28 cellular contexts compared by ENCODE assay signal in genomic region chr10:84088626-84089025, GRCh38. TPM values are rescaled to one million over a fixed set of nuclear protein-coding genes. Genes with fewer than 3 reads are reported as not detected.
A peak's percentile ranks its signal among the peaks of the same experiment; 100 is the strongest.
DNase-seq lines count a peak whose midpoint lies in the region; ATAC-seq and TF ChIP-seq lines count a peak whose summit lies in the region.
"Had no signal": no experiment of that assay in that cellular context is flagged by ENCODE, and none has a peak within 500 bp of the region (broad histone marks: within the 10 kb centered on the region; RNA-seq: fewer than 3 reads in every experiment).

No MANE protein-coding gene starts in this region.

- H3K36me3 Mint-ChIP-seq in natural killer cell (no peaks in the 10 kb centered on the region), GM23338 (ENCODE audit: low read depth) (no peaks in the 10 kb centered on the region)

- no peak for TF ChIP-seq POLR2A in thyroid gland (IDR thresholded peaks at IDR 0.05)

- H3K27me3 ChIP-seq in right atrium auricular region = no peaks in the 10 kb centered on the region
- H3K27me3 ChIP-seq in thyroid gland = no peaks in the 10 kb centered on the region
- H3K27me3 ChIP-seq in GM23338 (ENCODE audit: insufficient read depth) = no peaks in the 10 kb centered on the region
- H3K27me3 ChIP-seq: cardiac muscle cell, colonic mucosa, transverse colon had no signal

- 0 out of 2 replicates have a peak, but pooled peaks cover 5% of the 10 kb centered on the region for H3K9me2 ChIP-seq in GM23338 (ENCODE audit: insufficient read depth)

- TF ChIP-seq CTCF in right atrium auricular region (IDR thresholded peaks at IDR 0.05) = no peak
- no peak for TF ChIP-seq CTCF in fibroblast of pulmonary artery (IDR thresholded peaks at IDR 0.05; ENCODE audit: low read length, missing control alignments)
- no peak for TF ChIP-seq CTCF in thyroid gland (IDR thresholded peaks at IDR 0.05)
- no peak for TF ChIP-seq CTCF in natural killer cell (IDR thresholded peaks at IDR 0.05)
- no peak for TF ChIP-seq CTCF in GM23338 (conservative IDR thresholded peaks at IDR 0.05; ENCODE audit: low read depth in 2 of 2)

- H3K4me2 ChIP-seq in GM23338 = no peak overlapping the region

- no peak overlapping the region for H3K27ac Mint-ChIP-seq in natural killer cell
- no peak overlapping the region for H3K27ac Mint-ChIP-seq in GM23338
- H3K27ac Mint-ChIP-seq: CD4-positive, alpha-beta T cell; T-helper 1 cell treated with Interleukin-12 subunit alpha and Interleukin-12 subunit beta and Interleukin-4 antibody, amounts not matched to agents 30 μg/mL and 1 μg/mL, for 36 hours had no signal

- H3K4me3 Mint-ChIP-seq in natural killer cell (no peak overlapping the region), GM23338 (no peak overlapping the region)
- H3K4me3 Mint-ChIP-seq: CD4-positive, alpha-beta T cell; T-helper 1 cell treated with Interleukin-12 subunit alpha and Interleukin-12 subunit beta and Interleukin-4 antibody, amounts not matched to agents 30 μg/mL and 1 μg/mL, for 36 hours had no signal

- no peak for DNase-seq in Right ventricle myocardium superior
- DNase-seq in right atrium auricular region (ENCODE audit: low spot score) = no peak
- peak; percentile 74 for DNase-seq in NCI-H774 (lab: John Stamatoyannopoulos, UW)
- DNase-seq in fibroblast of pulmonary artery (ENCODE audit: low read depth) = peak; percentile 21
- DNase-seq in thyroid gland = peak; percentile 50 to 56
- no peak for DNase-seq in natural killer cell
- no peak for DNase-seq in GM23338 (ENCODE audit: low spot score)
- DNase-seq in NCI-H446 treated with DMSO at 0.1 percent for 48 hours (lab: John Stamatoyannopoulos, UW) = no peak
- DNase-seq: activated CD4-positive, alpha-beta T cell treated with anti-CD3 and anti-CD28 coated beads, Interleukin-2, amount 50 U/mL, for 48 hours; activated CD4-positive, CD25-positive, alpha-beta regulatory T cell; activated T-cell treated with anti-CD3 and anti-CD28 coated beads, Interleukin-2, amount 50 U/mL, for 48 hours; AML-193; CD4-positive, alpha-beta T cell; colonic mucosa; effector memory CD4-positive, alpha-beta T cell; KBM-7; NCI-H1436; NCI-H526 treated with DMSO at 0.1 percent for 48 hours; posterior cingulate gyrus; stimulated activated CD4-positive, alpha-beta T cell treated with anti-CD3 and anti-CD28 coated beads, Interleukin-12 subunit alpha, Interleukin-12 subunit beta, amount 100 ng/mL, for 4 hours; stimulated activated CD4-positive, alpha-beta T cell treated with anti-CD3 and anti-CD28 coated beads, Interleukin-2, amount 100 ng/mL, for 48 hours; transverse colon had no signal

- H3K9me3 Mint-ChIP-seq in natural killer cell (no peaks in the 10 kb centered on the region), GM23338 (no peaks in the 10 kb centered on the region; the same call in 2 of the 3 replicates)
- H3K9me3 Mint-ChIP-seq: CD4-positive, alpha-beta T cell; T-helper 1 cell treated with Interleukin-12 subunit alpha and Interleukin-12 subunit beta and Interleukin-4 antibody, amounts not matched to agents 30 μg/mL and 1 μg/mL, for 36 hours had no signal

- no peaks in the 10 kb centered on the region for H3K36me3 ChIP-seq in right atrium auricular region
- H3K36me3 ChIP-seq in thyroid gland = no peaks in the 10 kb centered on the region
- H3K36me3 ChIP-seq in GM23338 (ENCODE audit: insufficient read depth) = no peaks in the 10 kb centered on the region
- H3K36me3 ChIP-seq: cardiac muscle cell, colonic mucosa, heart left ventricle, transverse colon had no signal

- no peaks in the 10 kb centered on the region for H3K4me1 Mint-ChIP-seq in natural killer cell
- H3K4me1 Mint-ChIP-seq in GM23338 = peaks cover 4% of the 10 kb centered on the region; the same call in 2 of the 3 replicates

- no peaks in the 10 kb centered on the region for H3K4me1 ChIP-seq in right atrium auricular region
- H3K4me1 ChIP-seq in thyroid gland = peaks cover 11 to 12% of the 10 kb centered on the region in 2 donors
- H3K4me1 ChIP-seq in GM23338 (ENCODE audit: insufficient read depth) = no peaks in the 10 kb centered on the region
- H3K4me1 ChIP-seq: colonic mucosa, heart left ventricle, transverse colon had no signal

- intact Hi-C loops in Right ventricle myocardium superior (cut with DNase I) = no loop called here
- intact Hi-C loops in thyroid gland (cut with DNase I) = no loop called here
- intact Hi-C loops in natural killer cell (cut with micrococcal nuclease) = no loop called here

- H3K27me3 Mint-ChIP-seq in natural killer cell (ENCODE audit: low read depth in 2 of 2) (peaks cover 13 to 29% of the 10 kb centered on the region in 2 donors), GM23338 (ENCODE audit: insufficient read depth, low read depth, poor library complexity) (no peaks in the 10 kb centered on the region)

- no peak overlapping the region for H3K4me3 ChIP-seq in right atrium auricular region
- no peak overlapping the region for H3K4me3 ChIP-seq in fibroblast of pulmonary artery (replicated peaks; ENCODE audit: low read depth, low read length)
- H3K4me3 ChIP-seq in thyroid gland (replicated peaks in 1 of 3) = no peak overlapping the region
- H3K4me3 ChIP-seq in GM23338 = no peak overlapping the region
- H3K4me3 ChIP-seq: cardiac muscle cell, colonic mucosa, heart left ventricle, SK-N-MC, transverse colon had no signal

- 6 to 9% methylated on average over 2 of the region's 2 CpGs for WGBS in thyroid gland, 2 donors

- H4K20me1 ChIP-seq in GM23338 (replicated peaks; ENCODE audit: insufficient read depth) = no peaks in the 10 kb centered on the region

- H3K27ac ChIP-seq in right atrium auricular region (no peak overlapping the region), thyroid gland (no peak overlapping the region), GM23338 (ENCODE audit: low read depth) (no peak overlapping the region)
- H3K27ac ChIP-seq: cardiac muscle cell, colonic mucosa, epithelial cell of prostate, HL-60, SK-N-MC, transverse colon had no signal

- no peak overlapping the region for H2AFZ ChIP-seq in GM23338

- H3F3A ChIP-seq in GM23338 (replicated peaks; ENCODE audit: low read depth) = no peaks in the 10 kb centered on the region

- H3K79me2 ChIP-seq in GM23338 (replicated peaks; ENCODE audit: insufficient read depth) = no peaks in the 10 kb centered on the region

- H3K9me3 ChIP-seq in right atrium auricular region = peaks cover 0 to 3% of the 10 kb centered on the region in 2 donors
- no peaks in the 10 kb centered on the region for H3K9me3 ChIP-seq in thyroid gland
- H3K9me3 ChIP-seq: colonic mucosa had no signal

- ATAC-seq in Right ventricle myocardium superior (ENCODE audit: poor library complexity) (peak; percentile 92), natural killer cell (no peak), GM23338 (no peak)

TF ChIP-seq in GM23338, 12 proteins besides CTCF, POLR2A, EP300 and RAD21:
- TF ChIP-seq ZNF114 (CRISPR knock-in tag; IDR thresholded peaks at IDR 0.05) (no peak), NANOG (IDR thresholded peaks at IDR 0.05; ENCODE audit: borderline replicate concordance) (no peak), STAT1 (IDR thresholded peaks at IDR 0.05; ENCODE audit: unreplicated experiment) (no peak)

RNA-seq across cellular contexts. Expression of gene GHITM, which starts 50.7 kb away (rescaled TPM):
- total RNA-seq in Right ventricle myocardium superior (394 TPM), right atrium auricular region (100 to 1,000 TPM; 242 to 490 TPM), thyroid gland (100 to 1,000 TPM; 165 to 251 (median 202) TPM), natural killer cell (10 to 100 TPM; 84.3 to 89.3 (median 87.9) TPM)
- total RNA-seq in GM23338 (2014; rRNA removed; shearing (Covaris generic)) = 105 and 106 TPM in 2 replicates
- 95.9 and 97.1 TPM in 2 replicates for polyA plus RNA-seq in GM23338 (2016; fragmentation: Nextera tagmentation; extraction: Ambion mirVana)

Comparison
In these comparisons a context has a peak if more than half of its experiments do, and no peak if none do; other contexts are left out.
1. DNase-seq: peak in NCI-H774 (single experiment), fibroblast of pulmonary artery (single experiment) and thyroid gland (2 of 2); none in Right ventricle myocardium superior (single experiment), right atrium auricular region (single experiment), natural killer cell (single experiment), GM23338 (single experiment) and NCI-H446 treated with DMSO at 0.1 percent for 48 hours (single experiment).